9 cellular contexts compared by ENCODE assay signal in genomic region chr16:13923703-13924298, GRCh38. TPM values are rescaled to one million over a fixed set of nuclear protein-coding genes. Genes with fewer than 3 reads are reported as not detected.
DNase-seq lines count a peak whose midpoint lies in the region; ATAC-seq, FAIRE-seq and TF ChIP-seq lines count a peak whose summit lies in the region.
"Had no signal": no experiment of that assay in that cellular context is flagged by ENCODE, and none has a peak within 500 bp of the region (broad histone marks: within the 10 kb centered on the region; RNA-seq: fewer than 3 reads in every experiment).

No MANE protein-coding gene starts in this region.

- H3K4me1 Mint-ChIP-seq in activated CD8-positive, alpha-beta T cell treated with anti-CD3 and anti-CD28 coated beads for 36 hours (ENCODE audit: low read depth): peaks cover 18% of the 10 kb centered on the region
- peaks cover 26% of the 10 kb centered on the region for H3K4me1 Mint-ChIP-seq in activated CD8-positive, alpha-beta T cell treated with anti-CD3 and anti-CD28 coated beads, Interleukin-2, amount 10 ng/mL, durations not matched to agents 7 days and 5 days (ENCODE audit: low read depth)
- H3K4me1 Mint-ChIP-seq in activated B cell treated with CpG ODN at 0.5 μM for 24 hours: peaks cover 25% of the 10 kb centered on the region
- H3K4me1 Mint-ChIP-seq in activated CD4-positive, alpha-beta memory T cell treated with anti-CD3 and anti-CD28 coated beads, Interleukin-2, amount 10 ng/mL, durations not matched to agents 7 days and 5 days: peaks cover 25% of the 10 kb centered on the region

- ATAC-seq in activated CD8-positive, alpha-beta T cell treated with anti-CD3 and anti-CD28 coated beads for 36 hours: no peak
- ATAC-seq in activated CD8-positive, alpha-beta T cell treated with anti-CD3 and anti-CD28 coated beads, Interleukin-2, amount 10 ng/mL, durations not matched to agents 7 days and 5 days: no peak
- ATAC-seq in activated B cell treated with CpG ODN at 0.5 μM for 24 hours (ENCODE audit: low read depth): no peak
- no peak for ATAC-seq in GM18502 (IDR thresholded peaks at IDR 0.05; ENCODE audit: poor library complexity, unreplicated experiment)

- intact Hi-C loops in activated CD8-positive, alpha-beta T cell treated with anti-CD3 and anti-CD28 coated beads for 36 hours (cut with micrococcal nuclease): loop anchor here (5.0 to 10.0 kb wide), 2 partner anchors 361 to 604 kb away; no protein-coding TSS in a partner anchor
- intact Hi-C loops in activated B cell treated with CpG ODN at 0.5 μM for 24 hours (cut with micrococcal nuclease): loop anchor here (1.0 to 10.0 kb wide), 7 partner anchors 326 to 1122 kb away; partner anchors contain the start of gene CPPED1

- H3K9me3 Mint-ChIP-seq in activated CD8-positive, alpha-beta T cell treated with anti-CD3 and anti-CD28 coated beads for 36 hours: no peaks in the 10 kb centered on the region
- no peaks in the 10 kb centered on the region for H3K9me3 Mint-ChIP-seq in activated CD8-positive, alpha-beta T cell treated with anti-CD3 and anti-CD28 coated beads, Interleukin-2, amount 10 ng/mL, durations not matched to agents 7 days and 5 days (ENCODE audit: insufficient read depth)
- H3K9me3 Mint-ChIP-seq in activated B cell treated with CpG ODN at 0.5 μM for 24 hours: no peaks in the 10 kb centered on the region
- no peaks in the 10 kb centered on the region for H3K9me3 Mint-ChIP-seq in activated CD4-positive, alpha-beta memory T cell treated with anti-CD3 and anti-CD28 coated beads, Interleukin-2, amount 10 ng/mL, durations not matched to agents 7 days and 5 days
- H3K9me3 Mint-ChIP-seq: CD8-positive, alpha-beta memory T cell had no signal

- POLR2A ChIA-PET in activated CD8-positive, alpha-beta T cell treated with anti-CD3 and anti-CD28 coated beads for 36 hours (lab: Charles Lee): interaction anchor here (1.4 kb wide), 1 partner anchor 362 kb away, joined by 4 read pairs; no protein-coding TSS in a partner anchor
- POLR2A ChIA-PET in activated CD8-positive, alpha-beta T cell treated with anti-CD3 and anti-CD28 coated beads, Interleukin-2, amount 10 ng/mL, durations not matched to agents 7 days and 5 days (lab: Charles Lee): interaction anchor here (1.1 kb wide), 1 partner anchor 361 kb away, joined by 3 read pairs; no protein-coding TSS in a partner anchor
- POLR2A ChIA-PET in activated B cell treated with CpG ODN at 0.5 μM for 24 hours (lab: Charles Lee): no interaction called here
- POLR2A ChIA-PET in activated CD4-positive, alpha-beta memory T cell treated with anti-CD3 and anti-CD28 coated beads, Interleukin-2, amount 10 ng/mL, durations not matched to agents 7 days and 5 days (lab: Charles Lee): interaction anchor here (2.0 kb wide), 1 partner anchor 362 kb away, joined by 6 read pairs; no protein-coding TSS in a partner anchor

- peak; percentile 65 for TF ChIP-seq CTCF in activated CD8-positive, alpha-beta T cell treated with anti-CD3 and anti-CD28 coated beads for 36 hours (IDR thresholded peaks at IDR 0.05)
- peak; percentile 33 for TF ChIP-seq CTCF in activated B cell treated with CpG ODN at 0.5 μM for 24 hours (IDR thresholded peaks at IDR 0.05)

- CTCF ChIA-PET in activated CD8-positive, alpha-beta T cell treated with anti-CD3 and anti-CD28 coated beads for 36 hours (lab: Charles Lee): interaction anchor here (0.7 to 6.8 kb wide), 32 partner anchors 9 to 676 kb away, joined by 3 to 74 read pairs (median 4); no protein-coding TSS in a partner anchor
- CTCF ChIA-PET in activated CD8-positive, alpha-beta T cell treated with anti-CD3 and anti-CD28 coated beads, Interleukin-2, amount 10 ng/mL, durations not matched to agents 7 days and 5 days (lab: Charles Lee): interaction anchor here (0.5 to 3.6 kb wide), 23 partner anchors 9 to 705 kb away, joined by 3 to 26 read pairs (median 3); no protein-coding TSS in a partner anchor
- CTCF ChIA-PET in activated B cell treated with CpG ODN at 0.5 μM for 24 hours (lab: Charles Lee): interaction anchor here (0.6 to 2.7 kb wide), 17 partner anchors 8 to 671 kb away, joined by 3 to 16 read pairs (median 4); no protein-coding TSS in a partner anchor
- CTCF ChIA-PET in activated CD4-positive, alpha-beta memory T cell treated with anti-CD3 and anti-CD28 coated beads, Interleukin-2, amount 10 ng/mL, durations not matched to agents 7 days and 5 days (lab: Charles Lee): interaction anchor here (1.1 to 3.0 kb wide), 11 partner anchors 12 to 376 kb away, joined by 3 to 26 read pairs (median 4); no protein-coding TSS in a partner anchor

- no peak for FAIRE-seq in urothelium cell line (lab: Jason Lieb, UNC)

- H3K27me3 Mint-ChIP-seq in activated CD8-positive, alpha-beta T cell treated with anti-CD3 and anti-CD28 coated beads for 36 hours: no peaks in the 10 kb centered on the region
- no peaks in the 10 kb centered on the region for H3K27me3 Mint-ChIP-seq in activated CD8-positive, alpha-beta T cell treated with anti-CD3 and anti-CD28 coated beads, Interleukin-2, amount 10 ng/mL, durations not matched to agents 7 days and 5 days (ENCODE audit: low read depth)
- H3K27me3 Mint-ChIP-seq in activated B cell treated with CpG ODN at 0.5 μM for 24 hours: no peaks in the 10 kb centered on the region
- H3K27me3 Mint-ChIP-seq in activated CD4-positive, alpha-beta memory T cell treated with anti-CD3 and anti-CD28 coated beads, Interleukin-2, amount 10 ng/mL, durations not matched to agents 7 days and 5 days: no peaks in the 10 kb centered on the region
- H3K27me3 Mint-ChIP-seq: CD8-positive, alpha-beta memory T cell had no signal

- DNase-seq in activated CD8-positive, alpha-beta T cell treated with anti-CD3 and anti-CD28 coated beads for 36 hours: no peak
- no peak for DNase-seq in activated CD8-positive, alpha-beta T cell treated with anti-CD3 and anti-CD28 coated beads, Interleukin-2, amount 10 ng/mL, durations not matched to agents 7 days and 5 days
- peak; percentile 73 for DNase-seq in NCI-H1694 treated with DMSO at 0.1 percent for 48 hours (lab: John Stamatoyannopoulos, UW)
- no peak for DNase-seq in activated B cell treated with CpG ODN at 0.5 μM for 24 hours
- peak; percentile 66 for DNase-seq in inferior parietal cortex (ENCODE audit: extremely low spot score)
- DNase-seq in urothelium cell line (ENCODE audit: low spot score): peak; percentile 39
- DNase-seq in activated CD4-positive, alpha-beta memory T cell treated with anti-CD3 and anti-CD28 coated beads, Interleukin-2, amount 10 ng/mL, durations not matched to agents 7 days and 5 days: no peak

- H3K36me3 Mint-ChIP-seq in activated CD8-positive, alpha-beta T cell treated with anti-CD3 and anti-CD28 coated beads for 36 hours (ENCODE audit: low read depth): peaks cover 16% of the 10 kb centered on the region
- peaks cover 15% of the 10 kb centered on the region for H3K36me3 Mint-ChIP-seq in activated CD8-positive, alpha-beta T cell treated with anti-CD3 and anti-CD28 coated beads, Interleukin-2, amount 10 ng/mL, durations not matched to agents 7 days and 5 days (ENCODE audit: low read depth)
- peaks cover 35% of the 10 kb centered on the region for H3K36me3 Mint-ChIP-seq in activated B cell treated with CpG ODN at 0.5 μM for 24 hours (ENCODE audit: low read depth)
- peaks cover 12% of the 10 kb centered on the region for H3K36me3 Mint-ChIP-seq in activated CD4-positive, alpha-beta memory T cell treated with anti-CD3 and anti-CD28 coated beads, Interleukin-2, amount 10 ng/mL, durations not matched to agents 7 days and 5 days (ENCODE audit: low read depth)

- H3K27ac Mint-ChIP-seq in activated CD8-positive, alpha-beta T cell treated with anti-CD3 and anti-CD28 coated beads for 36 hours: peak overlapping the region; percentile 51
- H3K27ac Mint-ChIP-seq in activated CD8-positive, alpha-beta T cell treated with anti-CD3 and anti-CD28 coated beads, Interleukin-2, amount 10 ng/mL, durations not matched to agents 7 days and 5 days: no peak overlapping the region
- no peak overlapping the region for H3K27ac Mint-ChIP-seq in activated B cell treated with CpG ODN at 0.5 μM for 24 hours
- H3K27ac Mint-ChIP-seq in activated CD4-positive, alpha-beta memory T cell treated with anti-CD3 and anti-CD28 coated beads, Interleukin-2, amount 10 ng/mL, durations not matched to agents 7 days and 5 days: no peak overlapping the region

- no peak overlapping the region for H3K4me3 Mint-ChIP-seq in activated CD8-positive, alpha-beta T cell treated with anti-CD3 and anti-CD28 coated beads for 36 hours
- no peak overlapping the region for H3K4me3 Mint-ChIP-seq in activated CD8-positive, alpha-beta T cell treated with anti-CD3 and anti-CD28 coated beads, Interleukin-2, amount 10 ng/mL, durations not matched to agents 7 days and 5 days
- no peak overlapping the region for H3K4me3 Mint-ChIP-seq in activated B cell treated with CpG ODN at 0.5 μM for 24 hours
- no peak overlapping the region for H3K4me3 Mint-ChIP-seq in activated CD4-positive, alpha-beta memory T cell treated with anti-CD3 and anti-CD28 coated beads, Interleukin-2, amount 10 ng/mL, durations not matched to agents 7 days and 5 days
- H3K4me3 Mint-ChIP-seq: CD8-positive, alpha-beta memory T cell had no signal

RNA-seq across cellular contexts. Expression of gene ERCC4, which starts 3.8 kb away (rescaled TPM):
- 10 to 100 TPM in 1 of 2 experiments, 1 to 10 TPM in 1; 6.2 to 13.3 TPM for total RNA-seq in activated CD8-positive, alpha-beta T cell treated with anti-CD3 and anti-CD28 coated beads for 36 hours
- 10 to 100 TPM in 1 of 2 experiments, 1 to 10 TPM in 1; 8.9 to 12.8 TPM for total RNA-seq in activated CD8-positive, alpha-beta T cell treated with anti-CD3 and anti-CD28 coated beads, Interleukin-2, amount 10 ng/mL, durations not matched to agents 7 days and 5 days
- total RNA-seq in activated B cell treated with CpG ODN at 0.5 μM for 24 hours: 10.2 and 10.7 TPM in 2 replicates
- total RNA-seq in activated CD4-positive, alpha-beta memory T cell treated with anti-CD3 and anti-CD28 coated beads, Interleukin-2, amount 10 ng/mL, durations not matched to agents 7 days and 5 days: 10 to 100 TPM; 10.1 to 11.1 TPM

Comparison
In these comparisons a context has a peak if more than half of its experiments do, and no peak if none do; other contexts are left out.
1. DNase-seq: peak in NCI-H1694 treated with DMSO at 0.1 percent for 48 hours (single experiment), inferior parietal cortex (single experiment) and urothelium cell line (single experiment); none in activated CD8-positive, alpha-beta T cell treated with anti-CD3 and anti-CD28 coated beads for 36 hours (single experiment), activated CD8-positive, alpha-beta T cell treated with anti-CD3 and anti-CD28 coated beads, Interleukin-2, amount 10 ng/mL, durations not matched to agents 7 days and 5 days (single experiment), activated B cell treated with CpG ODN at 0.5 μM for 24 hours (single experiment) and activated CD4-positive, alpha-beta memory T cell treated with anti-CD3 and anti-CD28 coated beads, Interleukin-2, amount 10 ng/mL, durations not matched to agents 7 days and 5 days (single experiment).